In the genomic region with DNA sequence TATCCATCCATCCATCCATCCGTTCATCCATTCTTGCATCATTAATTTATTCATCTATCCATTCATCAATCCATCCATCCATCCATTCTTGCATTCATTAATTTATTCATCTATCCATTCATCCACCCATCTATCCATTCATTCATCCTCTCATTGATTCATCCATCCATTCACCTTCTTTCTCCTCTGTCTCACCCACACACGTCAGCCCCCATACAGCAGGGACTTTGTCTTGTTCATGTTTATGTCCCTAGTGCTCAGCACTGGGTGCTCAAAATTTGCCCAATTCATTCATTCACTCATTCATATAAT, we compare ENCODE assay signal across 26 cellular contexts. TPM values are rescaled to one million over a fixed set of nuclear protein-coding genes. Genes with fewer than 3 reads are reported as not detected.
"Had no signal": no experiment of that assay in that cellular context is flagged by ENCODE, and none has a peak within 500 bp of the region (broad histone marks: within the 10 kb centered on the region; RNA-seq: fewer than 3 reads in every experiment).

No MANE protein-coding gene starts in this region.

- H3K4me1 ChIP-seq: adrenal gland, ascending aorta, colonic mucosa, gastrocnemius medialis, prostate gland, right atrium auricular region, tibial artery had no signal

- H3K27ac ChIP-seq: adrenal gland, ascending aorta, dorsolateral prefrontal cortex, gastrocnemius medialis, right atrium auricular region, tibial artery, WERI-Rb-1 had no signal

- H3K9me3 Mint-ChIP-seq: activated T-cell treated with anti-CD3 and anti-CD28 coated beads, Interleukin-2, amount 50 U/mL, for 24 hours; activated T-helper 17 cell treated with anti-CD3 and anti-CD28 coated beads, Interleukin-2, amount 50 U/mL, for 72 hours; central memory CD8-positive, alpha-beta T cell; effector memory CD8-positive, alpha-beta T cell; stimulated activated effector memory CD8-positive, alpha-beta T cell treated with anti-CD3 and anti-CD28 coated beads, Interleukin-12 subunit alpha, Interleukin-12 subunit beta, amount 100 ng/mL, for 72 hours had no signal

- H3K27ac Mint-ChIP-seq: activated naive CD8-positive, alpha-beta T cell; activated T-cell treated with anti-CD3 and anti-CD28 coated beads, Interleukin-2, amount 50 U/mL, for 24 hours; activated T-helper 17 cell treated with anti-CD3 and anti-CD28 coated beads, Interleukin-2, amount 50 U/mL, for 72 hours; effector memory CD8-positive, alpha-beta T cell; stimulated activated effector memory CD8-positive, alpha-beta T cell treated with anti-CD3 and anti-CD28 coated beads, Interleukin-12 subunit alpha, Interleukin-12 subunit beta, amount 100 ng/mL, for 72 hours; stimulated activated naive CD8-positive, alpha-beta T cell treated with anti-CD3 and anti-CD28 coated beads, Interleukin-15, amount 100 ng/mL, for 72 hours had no signal

- H3K36me3 ChIP-seq: adrenal gland, ascending aorta, colonic mucosa, gastrocnemius medialis, prostate gland, right atrium auricular region, tibial artery, WERI-Rb-1 had no signal

- H3K9me3 ChIP-seq: adrenal gland, ascending aorta, colonic mucosa, esophagus squamous epithelium, gastrocnemius medialis, mucosa of descending colon, prostate gland, right atrium auricular region, tibial artery had no signal

- H3K4me3 Mint-ChIP-seq: activated naive CD8-positive, alpha-beta T cell; activated T-cell treated with anti-CD3 and anti-CD28 coated beads, Interleukin-2, amount 50 U/mL, for 24 hours; activated T-helper 17 cell treated with anti-CD3 and anti-CD28 coated beads, Interleukin-2, amount 50 U/mL, for 72 hours; central memory CD8-positive, alpha-beta T cell; effector memory CD8-positive, alpha-beta T cell; neural crest cell; stimulated activated effector memory CD8-positive, alpha-beta T cell treated with anti-CD3 and anti-CD28 coated beads, Interleukin-12 subunit alpha, Interleukin-12 subunit beta, amount 100 ng/mL, for 72 hours; stimulated activated naive CD8-positive, alpha-beta T cell treated with anti-CD3 and anti-CD28 coated beads, Interleukin-15, amount 100 ng/mL, for 72 hours had no signal

- H3K27me3 ChIP-seq: ascending aorta, colonic mucosa had no signal

- ATAC-seq: activated T-helper 17 cell treated with anti-CD3 and anti-CD28 coated beads, Interleukin-2, amount 50 U/mL, for 72 hours; effector memory CD8-positive, alpha-beta T cell; gastrocnemius medialis; stimulated activated effector memory CD8-positive, alpha-beta T cell treated with anti-CD3 and anti-CD28 coated beads, Interleukin-12 subunit alpha, Interleukin-12 subunit beta, amount 100 ng/mL, for 72 hours; stimulated activated naive CD8-positive, alpha-beta T cell treated with anti-CD3 and anti-CD28 coated beads, Interleukin-15, amount 100 ng/mL, for 72 hours had no signal

- H3K4me3 ChIP-seq: adrenal gland, ascending aorta, dorsolateral prefrontal cortex, gastrocnemius medialis, mucosa of descending colon, right atrium auricular region, tibial artery had no signal

- DNase-seq: activated CD4-positive, alpha-beta T cell treated with anti-CD3 and anti-CD28 coated beads for 1 hour; activated CD8-positive, alpha-beta memory T cell treated with anti-CD3 and anti-CD28 coated beads, Interleukin-2, amount 50 U/mL, for 4 hours; activated T-cell treated with anti-CD3 and anti-CD28 coated beads, Interleukin-2, amount 50 U/mL, for 24 hours; adrenal gland; dorsolateral prefrontal cortex; effector memory CD8-positive, alpha-beta T cell; esophagus squamous epithelium; gastrocnemius medialis; head of caudate nucleus; hypothalamus; mesenchymal stem cell; stimulated activated CD4-positive, alpha-beta T cell treated with anti-CD3 and anti-CD28 coated beads, Interleukin-1b, Interleukin-23, amount 100 ng/mL, for 48 hours; stimulated activated naive CD8-positive, alpha-beta T cell treated with anti-CD3 and anti-CD28 coated beads, Interleukin-15, amount 100 ng/mL, for 72 hours; T-helper 1 cell; tibial artery; WERI-Rb-1 had no signal

RNA-seq across cellular contexts. Expression of a gene that starts 0.7 kb away (rescaled TPM):
- total RNA-seq: activated T-helper 17 cell treated with anti-CD3 and anti-CD28 coated beads, Interleukin-2, amount 50 U/mL, for 72 hours; ascending aorta; neural crest cell had no signal
